6 cellular contexts compared by ENCODE assay signal in the genomic region with DNA sequence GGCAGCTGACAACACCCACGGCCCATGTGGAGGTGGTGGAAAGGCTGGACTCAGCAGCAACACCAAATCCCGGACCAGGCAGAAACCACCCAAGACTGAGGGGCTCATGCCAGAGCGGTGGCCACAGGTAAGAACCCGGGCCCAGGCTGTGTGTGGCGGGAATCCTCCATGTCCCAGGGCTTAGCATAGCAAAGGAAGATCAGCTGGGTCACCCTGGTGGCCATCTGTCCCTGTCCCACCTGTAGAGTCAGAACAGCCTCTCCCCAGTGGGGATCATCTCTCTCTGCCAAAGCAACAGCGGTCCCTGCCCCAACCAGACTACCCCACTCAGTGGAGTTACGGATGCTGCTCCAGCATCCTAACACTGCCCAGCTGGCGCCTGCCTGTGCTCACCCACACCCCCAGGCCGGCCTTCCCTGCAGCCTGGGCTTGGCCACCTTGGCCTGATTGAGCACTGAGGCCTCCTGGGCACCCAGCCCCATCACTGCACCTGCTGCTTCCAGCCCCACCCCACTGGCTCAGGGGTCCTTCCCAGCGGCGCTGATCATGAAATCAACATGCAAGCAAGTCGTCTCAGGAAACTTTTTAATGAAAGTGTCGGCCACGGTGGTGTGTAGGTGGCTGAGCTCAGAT. TPM values are rescaled to one million over a fixed set of nuclear protein-coding genes. Genes with fewer than 3 reads are reported as not detected.
"Had no signal": no experiment of that assay in that cellular context is flagged by ENCODE, and none has a peak within 500 bp of the region (broad histone marks: within the 10 kb centered on the region; RNA-seq: fewer than 3 reads in every experiment).

No MANE protein-coding gene starts in this region.

RNA-seq across cellular contexts. Expression of gene GGTLC1, which starts 5.5 kb away (rescaled TPM):
- total RNA-seq: GM23338, H1, H9, HepG2, HFFc6, HT1080 had no signal
